In the genomic region with DNA sequence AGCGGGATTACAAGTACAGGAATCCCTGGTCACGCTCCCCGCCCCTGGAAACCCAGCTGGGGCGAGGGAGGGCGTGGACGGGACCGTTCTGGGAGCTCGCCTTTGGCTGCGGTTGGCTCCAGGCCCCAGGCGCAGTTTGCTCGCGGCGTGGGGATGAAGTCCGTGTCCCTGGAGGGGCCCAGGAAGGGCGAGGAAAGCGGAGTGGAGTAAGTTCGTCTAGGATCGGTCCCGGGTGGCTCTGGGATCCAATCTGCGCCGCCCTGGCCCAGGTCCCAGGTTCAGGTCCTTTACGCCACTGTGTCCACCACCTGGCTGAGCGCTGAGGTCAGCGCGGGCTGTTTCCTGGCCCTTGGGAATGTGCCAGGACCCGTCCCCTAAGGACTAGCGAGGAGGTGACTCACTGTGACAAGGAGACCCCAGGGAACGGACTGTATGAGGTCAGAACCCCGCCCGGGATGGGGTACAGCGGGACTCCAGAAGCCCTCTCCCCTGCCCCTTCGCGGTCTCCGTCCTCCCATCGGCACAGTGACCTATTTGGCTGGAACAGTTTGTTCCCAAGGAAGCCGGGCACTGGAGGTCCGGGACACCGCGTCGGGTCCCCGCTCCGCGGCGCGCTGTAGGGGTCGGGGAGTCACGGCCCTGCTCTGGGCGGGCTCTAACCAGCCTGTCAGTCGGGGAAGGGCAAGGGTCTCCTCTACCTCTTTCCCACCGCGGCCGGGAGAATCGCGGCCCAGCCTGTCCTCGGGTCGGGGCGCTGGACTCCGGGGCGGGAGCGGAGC, we compare ENCODE assay signal across 2 cellular contexts.
TF ChIP-seq lines count a peak whose summit lies in the region.

No MANE protein-coding gene starts in this region.

TF ChIP-seq in HEK293, 187 proteins besides CTCF, POLR2A, EP300 and RAD21 (continued from another document and continues in another):
- TF ChIP-seq, protein P1, sequence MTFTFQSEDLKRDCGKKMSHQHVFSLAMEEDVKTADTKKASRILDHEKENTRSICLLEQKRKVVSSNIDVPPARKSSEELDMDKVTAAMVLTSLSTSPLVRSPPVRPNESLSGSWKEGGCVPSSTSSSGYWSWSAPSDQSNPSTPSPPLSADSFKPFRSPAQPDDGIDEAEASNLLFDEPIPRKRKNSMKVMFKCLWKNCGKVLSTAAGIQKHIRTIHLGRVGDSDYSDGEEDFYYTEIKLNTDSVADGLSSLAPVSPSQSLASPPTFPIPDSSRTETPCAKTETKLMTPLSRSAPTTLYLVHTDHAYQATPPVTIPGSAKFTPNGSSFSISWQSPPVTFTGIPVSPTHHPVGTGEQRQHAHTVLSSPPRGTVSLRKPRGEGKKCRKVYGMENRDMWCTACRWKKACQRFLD (tag by site-specific recombination; IDR thresholded peaks at IDR 0.05): no peak
- TF ChIP-seq YY2 (tag by site-specific recombination; IDR thresholded peaks at IDR 0.05) (no peak), ZNF670 (tag by site-specific recombination; IDR thresholded peaks at IDR 0.05; ENCODE audit: low read depth) (no peak), ZNF239 (tag by site-specific recombination; IDR thresholded peaks at IDR 0.05) (no peak), ZNF660 (tag by site-specific recombination; IDR thresholded peaks at IDR 0.05) (no peak), ZSCAN23 (tag by site-specific recombination; IDR thresholded peaks at IDR 0.05) (no peak; the same call in 1 of the 2 replicates), ZNF76 (tag by site-specific recombination; IDR thresholded peaks at IDR 0.05; ENCODE audit: borderline replicate concordance, low read depth) (peak; percentile 75; the same call in 1 of the 2 replicates), GLIS1 (tag by site-specific recombination; IDR thresholded peaks at IDR 0.05) (peak; percentile 38), TCF7L2 (IDR thresholded peaks at IDR 0.05; ENCODE audit: borderline replicate concordance, low read depth, low read length) (no peak), ZBTB7A (tag by site-specific recombination; IDR thresholded peaks at IDR 0.05; ENCODE audit: low read depth) (0 out of 2 replicates have a peak, but pooled peaks have one; percentile 36), ZNF24 (tag by site-specific recombination; IDR thresholded peaks at IDR 0.05) (no peak), GLI2 (tag by site-specific recombination; IDR thresholded peaks at IDR 0.05; ENCODE audit: borderline replicate concordance, low read depth) (no peak), ZNF624 (tag by site-specific recombination; IDR thresholded peaks at IDR 0.05) (no peak), ZNF621 (tag by site-specific recombination; IDR thresholded peaks at IDR 0.05) (no peak), ZNF169 (tag by site-specific recombination; IDR thresholded peaks at IDR 0.05) (no peak), GLI4 (tag by site-specific recombination; IDR thresholded peaks at IDR 0.05) (no peak), ZNF529 (tag by site-specific recombination; IDR thresholded peaks at IDR 0.05; ENCODE audit: insufficient replicate concordance) (no peak), EGR2 (tag by site-specific recombination; IDR thresholded peaks at IDR 0.05; ENCODE audit: low read depth) (0 out of 2 replicates have a peak, but pooled peaks have one; percentile 10), ZNF585B (tag by site-specific recombination; IDR thresholded peaks at IDR 0.05) (no peak), ZNF549 (tag by site-specific recombination; IDR thresholded peaks at IDR 0.05) (no peak)
- TF ChIP-seq, protein P2, sequence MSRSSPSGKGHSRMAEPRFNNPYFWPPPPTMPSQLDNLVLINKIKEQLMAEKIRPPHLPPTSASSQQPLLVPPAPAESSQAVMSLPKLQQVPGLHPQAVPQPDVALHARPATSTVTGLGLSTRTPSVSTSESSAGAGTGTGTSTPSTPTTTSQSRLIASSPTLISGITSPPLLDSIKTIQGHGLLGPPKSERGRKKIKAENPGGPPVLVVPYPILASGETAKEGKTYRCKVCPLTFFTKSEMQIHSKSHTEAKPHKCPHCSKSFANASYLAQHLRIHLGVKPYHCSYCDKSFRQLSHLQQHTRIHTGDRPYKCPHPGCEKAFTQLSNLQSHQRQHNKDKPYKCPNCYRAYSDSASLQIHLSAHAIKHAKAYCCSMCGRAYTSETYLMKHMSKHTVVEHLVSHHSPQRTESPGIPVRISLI (tag by site-specific recombination; IDR thresholded peaks at IDR 0.05): no peak
- TF ChIP-seq, protein P3, sequence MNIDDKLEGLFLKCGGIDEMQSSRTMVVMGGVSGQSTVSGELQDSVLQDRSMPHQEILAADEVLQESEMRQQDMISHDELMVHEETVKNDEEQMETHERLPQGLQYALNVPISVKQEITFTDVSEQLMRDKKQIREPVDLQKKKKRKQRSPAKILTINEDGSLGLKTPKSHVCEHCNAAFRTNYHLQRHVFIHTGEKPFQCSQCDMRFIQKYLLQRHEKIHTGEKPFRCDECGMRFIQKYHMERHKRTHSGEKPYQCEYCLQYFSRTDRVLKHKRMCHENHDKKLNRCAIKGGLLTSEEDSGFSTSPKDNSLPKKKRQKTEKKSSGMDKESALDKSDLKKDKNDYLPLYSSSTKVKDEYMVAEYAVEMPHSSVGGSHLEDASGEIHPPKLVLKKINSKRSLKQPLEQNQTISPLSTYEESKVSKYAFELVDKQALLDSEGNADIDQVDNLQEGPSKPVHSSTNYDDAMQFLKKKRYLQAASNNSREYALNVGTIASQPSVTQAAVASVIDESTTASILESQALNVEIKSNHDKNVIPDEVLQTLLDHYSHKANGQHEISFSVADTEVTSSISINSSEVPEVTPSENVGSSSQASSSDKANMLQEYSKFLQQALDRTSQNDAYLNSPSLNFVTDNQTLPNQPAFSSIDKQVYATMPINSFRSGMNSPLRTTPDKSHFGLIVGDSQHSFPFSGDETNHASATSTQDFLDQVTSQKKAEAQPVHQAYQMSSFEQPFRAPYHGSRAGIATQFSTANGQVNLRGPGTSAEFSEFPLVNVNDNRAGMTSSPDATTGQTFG (tag by site-specific recombination; IDR thresholded peaks at IDR 0.05; ENCODE audit: borderline replicate concordance): no peak
- TF ChIP-seq, protein P4, sequence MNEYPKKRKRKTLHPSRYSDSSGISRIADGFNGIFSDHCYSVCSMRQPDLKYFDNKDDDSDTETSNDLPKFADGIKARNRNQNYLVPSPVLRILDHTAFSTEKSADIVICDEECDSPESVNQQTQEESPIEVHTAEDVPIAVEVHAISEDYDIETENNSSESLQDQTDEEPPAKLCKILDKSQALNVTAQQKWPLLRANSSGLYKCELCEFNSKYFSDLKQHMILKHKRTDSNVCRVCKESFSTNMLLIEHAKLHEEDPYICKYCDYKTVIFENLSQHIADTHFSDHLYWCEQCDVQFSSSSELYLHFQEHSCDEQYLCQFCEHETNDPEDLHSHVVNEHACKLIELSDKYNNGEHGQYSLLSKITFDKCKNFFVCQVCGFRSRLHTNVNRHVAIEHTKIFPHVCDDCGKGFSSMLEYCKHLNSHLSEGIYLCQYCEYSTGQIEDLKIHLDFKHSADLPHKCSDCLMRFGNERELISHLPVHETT (tag by site-specific recombination; IDR thresholded peaks at IDR 0.05): peak; percentile 47; the same call in 1 of the 2 replicates
- TF ChIP-seq, protein P5, sequence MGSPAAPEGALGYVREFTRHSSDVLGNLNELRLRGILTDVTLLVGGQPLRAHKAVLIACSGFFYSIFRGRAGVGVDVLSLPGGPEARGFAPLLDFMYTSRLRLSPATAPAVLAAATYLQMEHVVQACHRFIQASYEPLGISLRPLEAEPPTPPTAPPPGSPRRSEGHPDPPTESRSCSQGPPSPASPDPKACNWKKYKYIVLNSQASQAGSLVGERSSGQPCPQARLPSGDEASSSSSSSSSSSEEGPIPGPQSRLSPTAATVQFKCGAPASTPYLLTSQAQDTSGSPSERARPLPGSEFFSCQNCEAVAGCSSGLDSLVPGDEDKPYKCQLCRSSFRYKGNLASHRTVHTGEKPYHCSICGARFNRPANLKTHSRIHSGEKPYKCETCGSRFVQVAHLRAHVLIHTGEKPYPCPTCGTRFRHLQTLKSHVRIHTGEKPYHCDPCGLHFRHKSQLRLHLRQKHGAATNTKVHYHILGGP (tag by site-specific recombination; IDR thresholded peaks at IDR 0.05): no peak

TF ChIP-seq in HepG2, 621 proteins besides CTCF, POLR2A, EP300 and RAD21 (continued from another document and continues in another):
- TF ChIP-seq, protein P6, sequence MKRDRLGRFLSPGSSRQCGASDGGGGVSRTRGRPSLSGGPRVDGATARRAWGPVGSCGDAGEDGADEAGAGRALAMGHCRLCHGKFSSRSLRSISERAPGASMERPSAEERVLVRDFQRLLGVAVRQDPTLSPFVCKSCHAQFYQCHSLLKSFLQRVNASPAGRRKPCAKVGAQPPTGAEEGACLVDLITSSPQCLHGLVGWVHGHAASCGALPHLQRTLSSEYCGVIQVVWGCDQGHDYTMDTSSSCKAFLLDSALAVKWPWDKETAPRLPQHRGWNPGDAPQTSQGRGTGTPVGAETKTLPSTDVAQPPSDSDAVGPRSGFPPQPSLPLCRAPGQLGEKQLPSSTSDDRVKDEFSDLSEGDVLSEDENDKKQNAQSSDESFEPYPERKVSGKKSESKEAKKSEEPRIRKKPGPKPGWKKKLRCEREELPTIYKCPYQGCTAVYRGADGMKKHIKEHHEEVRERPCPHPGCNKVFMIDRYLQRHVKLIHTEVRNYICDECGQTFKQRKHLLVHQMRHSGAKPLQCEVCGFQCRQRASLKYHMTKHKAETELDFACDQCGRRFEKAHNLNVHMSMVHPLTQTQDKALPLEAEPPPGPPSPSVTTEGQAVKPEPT (CRISPR knock-in tag; IDR thresholded peaks at IDR 0.05; ENCODE audit: low read depth): no peak
- TF ChIP-seq, protein P7, sequence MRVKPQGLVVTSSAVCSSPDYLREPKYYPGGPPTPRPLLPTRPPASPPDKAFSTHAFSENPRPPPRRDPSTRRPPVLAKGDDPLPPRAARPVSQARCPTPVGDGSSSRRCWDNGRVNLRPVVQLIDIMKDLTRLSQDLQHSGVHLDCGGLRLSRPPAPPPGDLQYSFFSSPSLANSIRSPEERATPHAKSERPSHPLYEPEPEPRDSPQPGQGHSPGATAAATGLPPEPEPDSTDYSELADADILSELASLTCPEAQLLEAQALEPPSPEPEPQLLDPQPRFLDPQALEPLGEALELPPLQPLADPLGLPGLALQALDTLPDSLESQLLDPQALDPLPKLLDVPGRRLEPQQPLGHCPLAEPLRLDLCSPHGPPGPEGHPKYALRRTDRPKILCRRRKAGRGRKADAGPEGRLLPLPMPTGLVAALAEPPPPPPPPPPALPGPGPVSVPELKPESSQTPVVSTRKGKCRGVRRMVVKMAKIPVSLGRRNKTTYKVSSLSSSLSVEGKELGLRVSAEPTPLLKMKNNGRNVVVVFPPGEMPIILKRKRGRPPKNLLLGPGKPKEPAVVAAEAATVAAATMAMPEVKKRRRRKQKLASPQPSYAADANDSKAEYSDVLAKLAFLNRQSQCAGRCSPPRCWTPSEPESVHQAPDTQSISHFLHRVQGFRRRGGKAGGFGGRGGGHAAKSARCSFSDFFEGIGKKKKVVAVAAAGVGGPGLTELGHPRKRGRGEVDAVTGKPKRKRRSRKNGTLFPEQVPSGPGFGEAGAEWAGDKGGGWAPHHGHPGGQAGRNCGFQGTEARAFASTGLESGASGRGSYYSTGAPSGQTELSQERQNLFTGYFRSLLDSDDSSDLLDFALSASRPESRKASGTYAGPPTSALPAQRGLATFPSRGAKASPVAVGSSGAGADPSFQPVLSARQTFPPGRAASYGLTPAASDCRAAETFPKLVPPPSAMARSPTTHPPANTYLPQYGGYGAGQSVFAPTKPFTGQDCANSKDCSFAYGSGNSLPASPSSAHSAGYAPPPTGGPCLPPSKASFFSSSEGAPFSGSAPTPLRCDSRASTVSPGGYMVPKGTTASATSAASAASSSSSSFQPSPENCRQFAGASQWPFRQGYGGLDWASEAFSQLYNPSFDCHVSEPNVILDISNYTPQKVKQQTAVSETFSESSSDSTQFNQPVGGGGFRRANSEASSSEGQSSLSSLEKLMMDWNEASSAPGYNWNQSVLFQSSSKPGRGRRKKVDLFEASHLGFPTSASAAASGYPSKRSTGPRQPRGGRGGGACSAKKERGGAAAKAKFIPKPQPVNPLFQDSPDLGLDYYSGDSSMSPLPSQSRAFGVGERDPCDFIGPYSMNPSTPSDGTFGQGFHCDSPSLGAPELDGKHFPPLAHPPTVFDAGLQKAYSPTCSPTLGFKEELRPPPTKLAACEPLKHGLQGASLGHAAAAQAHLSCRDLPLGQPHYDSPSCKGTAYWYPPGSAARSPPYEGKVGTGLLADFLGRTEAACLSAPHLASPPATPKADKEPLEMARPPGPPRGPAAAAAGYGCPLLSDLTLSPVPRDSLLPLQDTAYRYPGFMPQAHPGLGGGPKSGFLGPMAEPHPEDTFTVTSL (CRISPR knock-in tag; IDR thresholded peaks at IDR 0.05; ENCODE audit: borderline replicate concordance): peak; percentile 59; the same call in 1 of the 2 replicates
- TF ChIP-seq ZNF724P (CRISPR knock-in tag; IDR thresholded peaks at IDR 0.05; ENCODE audit: borderline replicate concordance) (peak; percentile 86; the same call in 1 of the 2 replicates), ZNF589 (CRISPR knock-in tag; conservative IDR thresholded peaks at IDR 0.05) (no peak), KLF13 (CRISPR knock-in tag; IDR thresholded peaks at IDR 0.05) (0 out of 2 replicates have a peak, but pooled peaks have one; percentile 56), KLF12 (CRISPR knock-in tag; IDR thresholded peaks at IDR 0.05; ENCODE audit: borderline replicate concordance) (peak; percentile 3; the same call in 1 of the 2 replicates), ZNF816 (CRISPR knock-in tag; IDR thresholded peaks at IDR 0.05; ENCODE audit: borderline replicate concordance) (no peak; the same call in 1 of the 2 replicates)
- TF ChIP-seq, protein P8, sequence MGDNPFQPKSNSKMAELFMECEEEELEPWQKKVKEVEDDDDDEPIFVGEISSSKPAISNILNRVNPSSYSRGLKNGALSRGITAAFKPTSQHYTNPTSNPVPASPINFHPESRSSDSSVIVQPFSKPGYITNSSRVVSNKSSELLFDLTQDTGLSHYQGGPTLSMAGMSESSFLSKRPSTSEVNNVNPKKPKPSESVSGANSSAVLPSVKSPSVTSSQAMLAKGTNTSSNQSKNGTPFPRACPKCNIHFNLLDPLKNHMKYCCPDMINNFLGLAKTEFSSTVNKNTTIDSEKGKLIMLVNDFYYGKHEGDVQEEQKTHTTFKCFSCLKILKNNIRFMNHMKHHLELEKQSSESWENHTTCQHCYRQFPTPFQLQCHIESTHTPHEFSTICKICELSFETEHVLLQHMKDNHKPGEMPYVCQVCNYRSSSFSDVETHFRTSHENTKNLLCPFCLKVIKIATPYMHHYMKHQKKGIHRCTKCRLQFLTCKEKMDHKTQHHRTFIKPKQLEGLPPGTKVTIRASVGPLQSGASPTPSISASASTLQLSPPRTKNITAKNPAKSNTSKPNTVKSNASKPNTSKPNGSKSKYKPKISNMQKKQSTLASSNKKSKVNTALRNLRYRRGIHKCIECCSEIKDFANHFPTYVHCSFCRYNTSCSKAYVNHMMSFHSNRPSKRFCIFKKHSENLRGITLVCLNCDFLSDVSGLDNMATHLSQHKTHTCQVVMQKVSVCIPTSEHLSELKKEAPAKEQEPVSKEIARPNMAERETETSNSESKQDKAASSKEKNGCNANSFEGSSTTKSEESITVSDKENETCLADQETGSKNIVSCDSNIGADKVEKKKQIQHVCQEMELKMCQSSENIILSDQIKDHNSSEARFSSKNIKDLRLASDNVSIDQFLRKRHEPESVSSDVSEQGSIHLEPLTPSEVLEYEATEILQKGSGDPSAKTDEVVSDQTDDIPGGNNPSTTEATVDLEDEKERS (CRISPR knock-in tag; IDR thresholded peaks at IDR 0.05): peak; percentile 63; the same call in 1 of the 2 replicates
- TF ChIP-seq, protein P9, sequence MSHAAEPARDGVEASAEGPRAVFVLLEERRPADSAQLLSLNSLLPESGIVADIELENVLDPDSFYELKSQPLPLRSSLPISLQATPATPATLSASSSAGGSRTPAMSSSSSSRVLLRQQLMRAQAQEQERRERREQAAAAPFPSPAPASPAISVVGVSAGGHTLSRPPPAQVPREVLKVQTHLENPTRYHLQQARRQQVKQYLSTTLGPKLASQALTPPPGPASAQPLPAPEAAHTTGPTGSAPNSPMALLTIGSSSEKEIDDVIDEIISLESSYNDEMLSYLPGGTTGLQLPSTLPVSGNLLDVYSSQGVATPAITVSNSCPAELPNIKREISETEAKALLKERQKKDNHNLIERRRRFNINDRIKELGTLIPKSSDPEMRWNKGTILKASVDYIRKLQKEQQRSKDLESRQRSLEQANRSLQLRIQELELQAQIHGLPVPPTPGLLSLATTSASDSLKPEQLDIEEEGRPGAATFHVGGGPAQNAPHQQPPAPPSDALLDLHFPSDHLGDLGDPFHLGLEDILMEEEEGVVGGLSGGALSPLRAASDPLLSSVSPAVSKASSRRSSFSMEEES (CRISPR knock-in tag; IDR thresholded peaks at IDR 0.05): no peak
